Comparison of ENCODE assay signal across 29 cellular contexts in the genomic region with DNA sequence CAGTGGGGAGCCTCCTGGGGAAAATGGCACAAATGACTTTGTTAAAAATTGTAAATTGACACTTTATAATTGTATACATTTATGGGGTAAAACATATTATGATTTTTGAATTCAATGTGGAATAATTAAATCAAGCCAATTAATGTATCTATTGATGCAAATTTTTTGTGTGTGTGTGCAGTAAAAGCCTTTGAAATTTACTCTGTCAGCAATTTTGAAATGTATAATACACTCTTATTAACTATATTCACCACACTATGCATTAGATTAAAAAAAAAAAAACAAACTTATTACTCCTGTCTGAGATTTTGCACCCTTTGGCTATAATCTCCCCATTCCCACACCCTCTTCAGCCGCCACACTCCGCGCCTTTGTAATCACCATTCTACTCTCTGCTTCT.
"Had no signal": no experiment of that assay in that cellular context is flagged by ENCODE, and none has a peak within 500 bp of the region (broad histone marks: within the 10 kb centered on the region; RNA-seq: fewer than 3 reads in every experiment).

No MANE protein-coding gene starts in this region.

- ATAC-seq: activated naive CD4-positive, alpha-beta T cell treated with anti-CD3 and anti-CD28 coated beads, Interleukin-2, amount 50 U/mL, for 72 hours; activated T-cell treated with anti-CD3 and anti-CD28 coated beads, Interleukin-2, amount 50 U/mL, for 72 hours; esophagus mucosa; foreskin keratinocyte; gastrocnemius medialis; heart right ventricle had no signal

- DNase-seq: activated CD4-positive, alpha-beta memory T cell treated with anti-CD3 and anti-CD28 coated beads, Interleukin-2, amount 10 ng/mL, durations not matched to agents 7 days and 5 days; activated CD4-positive, alpha-beta T cell treated with anti-CD3 and anti-CD28 coated beads for 4 hours; activated CD4-positive, alpha-beta T cell treated with anti-CD3 and anti-CD28 coated beads, Interleukin-2, amount 10 ng/mL, durations not matched to agents 7 days and 5 days; activated CD4-positive, alpha-beta T cell treated with anti-CD3 and anti-CD28 coated beads, Interleukin-2, amount 50 U/mL, for 4 hours; activated CD4-positive, CD25-positive, alpha-beta regulatory T cell; activated CD4-positive, CD25-positive, alpha-beta regulatory T cell treated with anti-CD3 and anti-CD28 coated beads, Interleukin-2, amount 50 U/mL, for 72 hours; activated CD8-positive, alpha-beta memory T cell treated with anti-CD3 and anti-CD28 coated beads, Interleukin-2, amount 50 U/mL, for 48 hours; activated gamma-delta T cell; activated naive CD4-positive, alpha-beta T cell; activated naive CD4-positive, alpha-beta T cell treated with anti-CD3 and anti-CD28 coated beads, Interleukin-2, amount 10 ng/mL, durations not matched to agents 7 days and 5 days; activated naive CD8-positive, alpha-beta T cell treated with anti-CD3 and anti-CD28 coated beads, Interleukin-2, amount 10 ng/mL, durations not matched to agents 7 days and 5 days; activated T-cell treated with anti-CD3 and anti-CD28 coated beads for 4 hours; activated T-cell treated with anti-CD3 and anti-CD28 coated beads, Interleukin-2, amount 50 U/mL, for 24 hours; activated T-cell treated with anti-CD3 and anti-CD28 coated beads, Interleukin-2, amount 50 U/mL, for 72 hours; central memory CD4-positive, alpha-beta T cell; cerebellar nuclear complex; colonic mucosa; dorsolateral prefrontal cortex; effector memory CD4-positive, alpha-beta T cell; endodermal cell; foreskin keratinocyte; gastrocnemius medialis; heart right ventricle; T-helper 2 cell had no signal

- H3K27me3 ChIP-seq: ascending aorta, cardiac muscle cell, colonic mucosa, gastrocnemius medialis had no signal

- H3K4me1 ChIP-seq: ascending aorta, breast epithelium, colonic mucosa, foreskin keratinocyte, gastrocnemius medialis, heart right ventricle had no signal

- H3K27ac ChIP-seq: ascending aorta, breast epithelium, cardiac muscle cell, colonic mucosa, dorsolateral prefrontal cortex, foreskin keratinocyte, gastrocnemius medialis, heart right ventricle had no signal

- H3K36me3 ChIP-seq: ascending aorta, breast epithelium, cardiac muscle cell, colonic mucosa, gastrocnemius medialis, heart right ventricle had no signal

- H3K4me3 ChIP-seq: ascending aorta, breast epithelium, cardiac muscle cell, colonic mucosa, dorsolateral prefrontal cortex, gastrocnemius medialis, heart right ventricle had no signal

- H3K9me3 ChIP-seq: ascending aorta, breast epithelium, colonic mucosa, gastrocnemius medialis, heart right ventricle had no signal
